Comparison of ENCODE assay signal across 10 cellular contexts in the genomic region with DNA sequence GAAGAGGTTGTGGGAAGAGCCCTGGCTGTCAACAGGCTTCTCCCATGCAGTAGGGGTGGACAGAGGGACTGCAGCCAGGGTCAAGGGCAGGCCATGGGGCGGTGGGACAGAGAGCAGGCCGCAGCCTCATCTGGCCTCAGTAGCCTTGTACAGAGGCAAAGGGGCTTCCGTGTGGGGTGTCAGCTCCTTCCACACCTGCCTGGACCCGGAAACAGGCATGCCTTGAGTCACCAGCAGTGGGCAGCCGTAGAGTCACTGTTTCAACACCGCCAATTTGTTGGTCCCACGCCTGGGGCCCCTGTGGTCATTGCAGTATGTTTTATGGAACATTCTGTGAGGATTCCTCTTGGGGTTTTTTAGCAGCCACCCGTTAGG.
DNase-seq lines count a peak whose midpoint lies in the region; TF ChIP-seq lines count a peak whose summit lies in the region.
"Had no signal": no experiment of that assay in that cellular context is flagged by ENCODE, and none has a peak within 500 bp of the region (broad histone marks: within the 10 kb centered on the region; RNA-seq: fewer than 3 reads in every experiment).

No MANE protein-coding gene starts in this region.

- POLR2A ChIA-PET in A673 (lab: Charles Lee; ENCODE audit: low non-redundant PET): no interaction called here

- peak overlapping the region; percentile 99 for H3K27ac ChIP-seq in hepatocyte
- H3K27ac ChIP-seq in substantia nigra (ENCODE audit: low read depth, low read length, poor library complexity, severe bottlenecking): peak overlapping the region; percentile 13
- H3K27ac ChIP-seq in A673 (ENCODE audit: low read depth, low read length, poor library complexity, severe bottlenecking): no peak overlapping the region
- H3K27ac ChIP-seq: psoas muscle had no signal

- intact Hi-C loops in A673 (cut with micrococcal nuclease; ENCODE audit: unreplicated experiment): loop anchor here (5.0 to 10.0 kb wide), 5 partner anchors 170 to 667 kb away; no protein-coding TSS in a partner anchor

- peak; percentile 20 for DNase-seq in SKM-1 treated with dmso at 0.1 percent for 144 hours (lab: John Stamatoyannopoulos, UW; ENCODE audit: unreplicated experiment)
- DNase-seq in SKM-1 (lab: John Stamatoyannopoulos, UW; ENCODE audit: unreplicated experiment): no peak
- peak; percentile 20 for DNase-seq in amniotic epithelial cell (ENCODE audit: low read depth)
- DNase-seq in hepatocyte (ENCODE audit: low spot score): peak; percentile 62
- peak in 1 of 49 donors; percentile 15 for DNase-seq in substantia nigra (lab: John Stamatoyannopoulos, UW)
- no peak for DNase-seq in A673 (ENCODE audit: low spot score)
- DNase-seq in NCI-H2081 (lab: John Stamatoyannopoulos, UW): no peak
- DNase-seq in superior temporal gyrus (ENCODE audit: extremely low spot score): no peak
- DNase-seq: T1000 had no signal

- no peaks in the 10 kb centered on the region for H4K20me1 ChIP-seq in hepatocyte (ENCODE audit: insufficient read depth, poor library complexity, severe bottlenecking)

- BruUV-seq in A673 (replicated peaks; lab: Mats Ljungman, UMichigan): no TSS peak

- no peak overlapping the region for H3K4me2 ChIP-seq in hepatocyte

- H2AFZ ChIP-seq in hepatocyte: no peak overlapping the region

- H3K4me3 ChIP-seq in hepatocyte (no peak overlapping the region), A673 (ENCODE audit: low read depth, low read length, poor library complexity, severe bottlenecking) (no peak overlapping the region)
- H3K4me3 ChIP-seq: psoas muscle had no signal

- no peaks in the 10 kb centered on the region for H3K9me3 ChIP-seq in hepatocyte (ENCODE audit: low read depth)
- H3K9me3 ChIP-seq in A673 (ENCODE audit: low read depth, low read length, poor library complexity, severe bottlenecking): no peaks in the 10 kb centered on the region
- H3K9me3 ChIP-seq: psoas muscle had no signal

- H3K4me1 ChIP-seq in hepatocyte (ENCODE audit: insufficient read depth): peaks cover 63% of the 10 kb centered on the region
- H3K4me1 ChIP-seq in A673 (ENCODE audit: insufficient read depth, low read length, poor library complexity, severe bottlenecking): peaks cover 6% of the 10 kb centered on the region

- H3K9me2 ChIP-seq in hepatocyte (replicated peaks; ENCODE audit: insufficient read depth): no peaks in the 10 kb centered on the region

- 81% methylated on average over 8 of the region's 8 CpGs for whole genome bisulfite sequencing in hepatocyte (ENCODE audit: low lambda C conversion rate, missing lambda C conversion rate)

- TF ChIP-seq CTCF in hepatocyte (IDR thresholded peaks at IDR 0.05; ENCODE audit: poor library complexity): peak; percentile 36
- TF ChIP-seq CTCF in A673 (conservative IDR thresholded peaks at IDR 0.05; ENCODE audit: low read depth, low read length): no peak

- no peaks in the 10 kb centered on the region for H3K36me3 ChIP-seq in hepatocyte (replicated peaks; ENCODE audit: insufficient read depth, low read depth)
- H3K36me3 ChIP-seq in A673 (ENCODE audit: insufficient read depth, low read length, poor library complexity, severe bottlenecking): no peaks in the 10 kb centered on the region

- H3K27me3 ChIP-seq in hepatocyte (no peaks in the 10 kb centered on the region), A673 (replicated peaks; ENCODE audit: insufficient read depth, low read depth, low read length, poor library complexity) (no peaks in the 10 kb centered on the region)

- CTCF ChIA-PET in A673 (lab: Charles Lee): no interaction called here

- H3K79me2 ChIP-seq in hepatocyte: peaks cover 9% of the 10 kb centered on the region

Comparison
In these comparisons a context has a peak if more than half of its experiments do, and no peak if none do; other contexts are left out.
1. DNase-seq: peak in SKM-1 treated with dmso at 0.1 percent for 144 hours (single experiment), amniotic epithelial cell (single experiment) and hepatocyte (single experiment); none in SKM-1 (single experiment), A673 (single experiment), NCI-H2081 (0 of 2) and superior temporal gyrus (single experiment).